ENCODE assay signal across 8 cellular contexts in the genomic region with DNA sequence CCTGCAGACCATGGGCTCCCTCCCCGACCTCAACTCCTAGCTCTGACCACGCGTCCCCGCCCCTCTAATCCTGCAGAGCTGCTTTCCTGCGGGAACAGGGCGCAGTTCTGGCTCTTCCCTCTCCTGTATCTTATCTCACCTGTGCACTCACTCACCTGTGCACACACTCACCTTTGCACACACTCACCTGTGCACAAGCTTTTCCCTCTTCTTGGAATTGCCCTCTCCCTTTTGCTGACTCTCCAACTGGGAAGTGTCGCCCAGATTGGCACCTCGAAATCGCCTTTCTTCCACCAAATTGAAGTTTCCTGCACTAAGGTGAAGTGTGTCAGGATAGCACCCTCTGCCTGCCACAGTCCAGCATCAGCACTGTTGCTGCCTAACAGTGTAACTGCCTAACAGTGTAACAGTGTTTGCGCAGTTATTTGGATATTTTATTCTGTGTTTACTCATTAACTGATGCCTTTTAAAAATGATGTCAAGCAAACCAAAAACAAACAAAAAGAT. TPM values are rescaled to one million over a fixed set of nuclear protein-coding genes. Genes with fewer than 3 reads are reported as not detected.
DNase-seq lines count a peak whose midpoint lies in the region; ATAC-seq and TF ChIP-seq lines count a peak whose summit lies in the region.

No MANE protein-coding gene starts in this region.

- H3K9me3 ChIP-seq in T-helper 17 cell (ENCODE audit: control insufficient read depth, low read length, poor library complexity, severe bottlenecking) = no peaks in the 10 kb centered on the region
- H3K9me3 ChIP-seq in duodenal mucosa (ENCODE audit: control insufficient read depth in 1 of 2, low read length in 2 of 2) = no peaks in the 10 kb centered on the region
- H3K9me3 ChIP-seq in mesodermal cell (ENCODE audit: control insufficient read depth, low read length) = no peaks in the 10 kb centered on the region
- no peaks in the 10 kb centered on the region for H3K9me3 ChIP-seq in thyroid gland

- H3K27me3 Mint-ChIP-seq in GM23338 (ENCODE audit: insufficient read depth, low read depth, poor library complexity) (peaks cover 26% of the 10 kb centered on the region), T-helper 17 cell (no peaks in the 10 kb centered on the region)

- ATAC-seq in GM23338 (peak; percentile 55), T-helper 17 cell (peak; percentile 57)

- H3K4me1 ChIP-seq in GM23338 (ENCODE audit: insufficient read depth) (0 out of 2 replicates have a peak, but pooled peaks cover 2% of the 10 kb centered on the region), duodenal mucosa (ENCODE audit: control insufficient read depth in 1 of 2, insufficient read depth in 2 of 2, low read length in 2 of 2) (peaks cover 5 to 6% of the 10 kb centered on the region in 2 donors), mesodermal cell (ENCODE audit: control insufficient read depth, insufficient read depth, low read length, poor library complexity, severe bottlenecking) (no peaks in the 10 kb centered on the region), thyroid gland (peaks cover 3 to 13% of the 10 kb centered on the region in 2 donors)

- H3K4me2 ChIP-seq in GM23338 = peak overlapping the region; percentile 90

- H2AFZ ChIP-seq in GM23338 = peak overlapping the region; percentile 99

- no peaks in the 10 kb centered on the region; the same call in 1 of the 3 replicates for H3K36me3 Mint-ChIP-seq in GM23338 (ENCODE audit: low read depth)
- peaks cover 13% of the 10 kb centered on the region for H3K36me3 Mint-ChIP-seq in T-helper 17 cell (ENCODE audit: low read depth)

- DNase-seq in NK-92 treated with Interleukin-12 subunit alpha and Interleukin-12 subunit beta, amount 100 ng/mL, for 24 hours (lab: John Stamatoyannopoulos, UW) = peak; percentile 18
- DNase-seq in NK-92 (lab: John Stamatoyannopoulos, UW; ENCODE audit: unreplicated experiment) (no peak), GM23338 (ENCODE audit: low spot score) (peak; percentile 50), LoVo (ENCODE audit: low spot score) (peak; percentile 43), T-helper 17 cell (peak in 1 of 3 donors; percentile 15), thyroid gland (peak; percentile 49 to 59)

- peak overlapping the region; percentile 71 for H3K4me3 ChIP-seq in GM23338
- peak overlapping the region; percentile 87 to 92 for H3K4me3 ChIP-seq in duodenal mucosa (ENCODE audit: low read depth in 1 of 2, low read length in 2 of 2)
- H3K4me3 ChIP-seq in mesodermal cell (ENCODE audit: extremely low read depth, insufficient read depth, low read length, poor library complexity, severe bottlenecking) = peak overlapping the region; percentile 51
- peak overlapping the region; percentile 53 to 87 (median 67) for H3K4me3 ChIP-seq in thyroid gland (replicated peaks in 1 of 3)

- WGBS in mesodermal cell (ENCODE audit: insufficient coverage in 2 of 2), 2 experiments = 0 to 6% methylated on average over 9 of the region's 10 CpGs
- WGBS in thyroid gland, 2 donors = 7 to 8% methylated on average over 10 of the region's 10 CpGs

- H3K27ac Mint-ChIP-seq in GM23338 = no peak overlapping the region
- peak overlapping the region; percentile 96 for H3K27ac Mint-ChIP-seq in T-helper 17 cell

- H3K27me3 ChIP-seq in GM23338 (ENCODE audit: insufficient read depth) = peaks cover 48% of the 10 kb centered on the region
- no peaks in the 10 kb centered on the region for H3K27me3 ChIP-seq in duodenal mucosa (ENCODE audit: control insufficient read depth in 1 of 2, insufficient read depth in 2 of 2, low read length in 2 of 2)
- H3K27me3 ChIP-seq in thyroid gland = no peaks in the 10 kb centered on the region

- no peaks in the 10 kb centered on the region for H4K20me1 ChIP-seq in GM23338 (replicated peaks; ENCODE audit: insufficient read depth)

- peak overlapping the region; percentile 81 for H3K4me3 Mint-ChIP-seq in GM23338
- H3K4me3 Mint-ChIP-seq in T-helper 17 cell = peak overlapping the region; percentile 100

- no peak for TF ChIP-seq POLR2A in thyroid gland (IDR thresholded peaks at IDR 0.05)

- peaks cover 15% of the 10 kb centered on the region; the same call in 1 of the 2 replicates for H3K9me2 ChIP-seq in GM23338 (ENCODE audit: insufficient read depth)

- peaks cover 5% of the 10 kb centered on the region; the same call in 2 of the 3 replicates for H3K9me3 Mint-ChIP-seq in GM23338

- intact Hi-C loops in thyroid gland (cut with DNase I) = no loop called here

- H3K9ac ChIP-seq in duodenal mucosa (ENCODE audit: low read depth in 1 of 2, low read length in 2 of 2) = peak overlapping the region; percentile 33 to 75

- H3K4me1 Mint-ChIP-seq in GM23338 (peaks cover 6% of the 10 kb centered on the region), T-helper 17 cell (peaks cover 9% of the 10 kb centered on the region)

- H3K27ac ChIP-seq in GM23338 (ENCODE audit: low read depth) = no peak overlapping the region
- peak overlapping the region; percentile 36 for H3K27ac ChIP-seq in duodenal mucosa (ENCODE audit: low read depth, low read length)
- H3K27ac ChIP-seq in mesodermal cell (ENCODE audit: low read depth, low read length, severe bottlenecking) = no peak overlapping the region
- peak overlapping the region in 2 of 3 donors; percentile 50 to 72 for H3K27ac ChIP-seq in thyroid gland

- H3K36me3 ChIP-seq in GM23338 (ENCODE audit: insufficient read depth) = no peaks in the 10 kb centered on the region
- peaks cover under 1 to 5% of the 10 kb centered on the region in 2 donors for H3K36me3 ChIP-seq in duodenal mucosa (ENCODE audit: control insufficient read depth in 1 of 2, insufficient read depth in 2 of 2, low read length in 2 of 2)
- H3K36me3 ChIP-seq in mesodermal cell (ENCODE audit: control insufficient read depth, insufficient read depth, low read length) = no peaks in the 10 kb centered on the region
- H3K36me3 ChIP-seq in thyroid gland = no peaks in the 10 kb centered on the region

- H3F3A ChIP-seq in GM23338 (replicated peaks; ENCODE audit: low read depth) = no peaks in the 10 kb centered on the region; the same call in 1 of the 2 replicates

- H3K79me2 ChIP-seq in GM23338 (replicated peaks; ENCODE audit: insufficient read depth) = no peaks in the 10 kb centered on the region

- peak; percentile 46 to 74 for TF ChIP-seq CTCF in GM23338 (conservative IDR thresholded peaks at IDR 0.05; ENCODE audit: low read depth in 2 of 2)
- TF ChIP-seq CTCF in thyroid gland (IDR thresholded peaks at IDR 0.05) = peak in 5 of 6 experiments; percentile 10 to 59 (median 40)

TF ChIP-seq in GM23338, 12 proteins besides CTCF, POLR2A, EP300 and RAD21 (continues in another document):
- no peak for TF ChIP-seq ZNF114 (CRISPR knock-in tag; IDR thresholded peaks at IDR 0.05)
- TF ChIP-seq, protein P1, sequence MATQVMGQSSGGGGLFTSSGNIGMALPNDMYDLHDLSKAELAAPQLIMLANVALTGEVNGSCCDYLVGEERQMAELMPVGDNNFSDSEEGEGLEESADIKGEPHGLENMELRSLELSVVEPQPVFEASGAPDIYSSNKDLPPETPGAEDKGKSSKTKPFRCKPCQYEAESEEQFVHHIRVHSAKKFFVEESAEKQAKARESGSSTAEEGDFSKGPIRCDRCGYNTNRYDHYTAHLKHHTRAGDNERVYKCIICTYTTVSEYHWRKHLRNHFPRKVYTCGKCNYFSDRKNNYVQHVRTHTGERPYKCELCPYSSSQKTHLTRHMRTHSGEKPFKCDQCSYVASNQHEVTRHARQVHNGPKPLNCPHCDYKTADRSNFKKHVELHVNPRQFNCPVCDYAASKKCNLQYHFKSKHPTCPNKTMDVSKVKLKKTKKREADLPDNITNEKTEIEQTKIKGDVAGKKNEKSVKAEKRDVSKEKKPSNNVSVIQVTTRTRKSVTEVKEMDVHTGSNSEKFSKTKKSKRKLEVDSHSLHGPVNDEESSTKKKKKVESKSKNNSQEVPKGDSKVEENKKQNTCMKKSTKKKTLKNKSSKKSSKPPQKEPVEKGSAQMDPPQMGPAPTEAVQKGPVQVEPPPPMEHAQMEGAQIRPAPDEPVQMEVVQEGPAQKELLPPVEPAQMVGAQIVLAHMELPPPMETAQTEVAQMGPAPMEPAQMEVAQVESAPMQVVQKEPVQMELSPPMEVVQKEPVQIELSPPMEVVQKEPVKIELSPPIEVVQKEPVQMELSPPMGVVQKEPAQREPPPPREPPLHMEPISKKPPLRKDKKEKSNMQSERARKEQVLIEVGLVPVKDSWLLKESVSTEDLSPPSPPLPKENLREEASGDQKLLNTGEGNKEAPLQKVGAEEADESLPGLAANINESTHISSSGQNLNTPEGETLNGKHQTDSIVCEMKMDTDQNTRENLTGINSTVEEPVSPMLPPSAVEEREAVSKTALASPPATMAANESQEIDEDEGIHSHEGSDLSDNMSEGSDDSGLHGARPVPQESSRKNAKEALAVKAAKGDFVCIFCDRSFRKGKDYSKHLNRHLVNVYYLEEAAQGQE (IDR thresholded peaks at IDR 0.05; ENCODE audit: unreplicated experiment) = no peak
- TF ChIP-seq CREB1 (CRISPR knock-in tag; IDR thresholded peaks at IDR 0.05; ENCODE audit: low read depth) = no peak
- TF ChIP-seq, protein P2, sequence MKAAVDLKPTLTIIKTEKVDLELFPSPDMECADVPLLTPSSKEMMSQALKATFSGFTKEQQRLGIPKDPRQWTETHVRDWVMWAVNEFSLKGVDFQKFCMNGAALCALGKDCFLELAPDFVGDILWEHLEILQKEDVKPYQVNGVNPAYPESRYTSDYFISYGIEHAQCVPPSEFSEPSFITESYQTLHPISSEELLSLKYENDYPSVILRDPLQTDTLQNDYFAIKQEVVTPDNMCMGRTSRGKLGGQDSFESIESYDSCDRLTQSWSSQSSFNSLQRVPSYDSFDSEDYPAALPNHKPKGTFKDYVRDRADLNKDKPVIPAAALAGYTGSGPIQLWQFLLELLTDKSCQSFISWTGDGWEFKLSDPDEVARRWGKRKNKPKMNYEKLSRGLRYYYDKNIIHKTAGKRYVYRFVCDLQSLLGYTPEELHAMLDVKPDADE (IDR thresholded peaks at IDR 0.05) = no peak
- TF ChIP-seq EZH2phosphoT487 (IDR thresholded peaks at IDR 0.05; ENCODE audit: unreplicated experiment) = no peak

RNA-seq across cellular contexts. Expression of a gene that starts 0.6 kb away (rescaled TPM):
- 0.12 and 0.56 TPM in 2 replicates for total RNA-seq in GM23338 (2014; rRNA removed; shearing (Covaris generic))
- polyA plus RNA-seq in GM23338 (2016; fragmentation: Nextera tagmentation; extraction: Ambion mirVana) = 0.13 and 0.35 TPM in 2 replicates
- total RNA-seq in T-helper 17 cell = 1 to 10 TPM; 5.3 to 5.9 TPM
- 1.6 TPM for polyA plus RNA-seq in mesodermal cell (2013, experiment 1 of 2)
- 1.5 TPM for polyA plus RNA-seq in mesodermal cell (2013, experiment 2 of 2)
- total RNA-seq in thyroid gland = 10 to 100 TPM in 1 of 4 donors, 1 to 10 TPM in 3; 3.8 to 15.3 (median 6.3) TPM

RNA-seq across cellular contexts. Expression of a gene that starts 11.3 kb away (rescaled TPM):
- total RNA-seq in GM23338 (2014; rRNA removed; shearing (Covaris generic)) = 0.10 TPM in 1 of 2 replicates, not detected in the other
- not detected in 2 replicates for polyA plus RNA-seq in GM23338 (2016; fragmentation: Nextera tagmentation; extraction: Ambion mirVana)
- 1 to 10 TPM; 4.1 to 4.7 TPM for total RNA-seq in T-helper 17 cell
- polyA plus RNA-seq in mesodermal cell (2013, experiment 1 of 2) = 0.07 TPM
- polyA plus RNA-seq in mesodermal cell (2013, experiment 2 of 2) = 0.10 TPM
- total RNA-seq in thyroid gland = 1 to 10 TPM; 1.5 to 4.9 (median 2.6) TPM

RNA-seq across cellular contexts. Expression of a gene that starts 50.9 kb away (rescaled TPM):
- 12.5 and 14.7 TPM in 2 replicates for total RNA-seq in GM23338 (2014; rRNA removed; shearing (Covaris generic))
- 2.8 and 2.9 TPM in 2 replicates for polyA plus RNA-seq in GM23338 (2016; fragmentation: Nextera tagmentation; extraction: Ambion mirVana)
- total RNA-seq in T-helper 17 cell (10 to 100 TPM; 15.1 to 21.4 TPM), thyroid gland (10 to 100 TPM in 2 of 4 donors, 1 to 10 TPM in 2; 8.0 to 12.2 (median 10.6) TPM)
- 13.9 TPM for polyA plus RNA-seq in mesodermal cell (2013, experiment 1 of 2)
- polyA plus RNA-seq in mesodermal cell (2013, experiment 2 of 2) = 11.6 TPM

Comparison
In these comparisons a context has a peak if more than half of its experiments do, and no peak if none do; other contexts are left out.
1. H3K27ac ChIP-seq: peak in duodenal mucosa (single experiment) and thyroid gland (2 of 3); none in GM23338 (single experiment) and mesodermal cell (single experiment).
2. Peak in every context shown above with its lines, with median percentiles within 50 percentile points of each other: H3K4me3 ChIP-seq.